1 cellular context compared by ENCODE assay signal in genomic region chr1:198113302-198113701, GRCh38.
TF ChIP-seq lines count a peak whose summit lies in the region.

No MANE protein-coding gene starts in this region.

TF ChIP-seq in H1, 55 proteins besides CTCF, POLR2A, EP300 and RAD21:
- TF ChIP-seq SAP30 (IDR thresholded peaks at IDR 0.05; ENCODE audit: insufficient read depth, insufficient replicate concordance, low read length) (no peak), KDM4A (IDR thresholded peaks at IDR 0.05; ENCODE audit: low read depth, low read length, severe bottlenecking) (no peak), KDM5A (IDR thresholded peaks at IDR 0.05; ENCODE audit: low read length) (no peak), RXRA (IDR thresholded peaks at IDR 0.05; ENCODE audit: insufficient read depth, low read depth, low read length) (no peak), POU5F1 (IDR thresholded peaks at IDR 0.05; ENCODE audit: low read depth, low read length) (no peak), FOSL1 (IDR thresholded peaks at IDR 0.05; ENCODE audit: insufficient read depth, low read depth, low read length) (no peak), TAF1 (IDR thresholded peaks at IDR 0.05; ENCODE audit: low read depth, low read length) (no peak), CEBPB (IDR thresholded peaks at IDR 0.05; ENCODE audit: low read depth, low read length) (no peak), ATF2 (IDR thresholded peaks at IDR 0.05; ENCODE audit: low read length) (no peak), ATF3 (IDR thresholded peaks at IDR 0.05; ENCODE audit: insufficient read depth, low read depth, low read length) (no peak), CREB1 (IDR thresholded peaks at IDR 0.05) (no peak), CTBP2 (IDR thresholded peaks at IDR 0.05; ENCODE audit: borderline replicate concordance, insufficient read depth, insufficient read length, low read length) (no peak), E2F6 (IDR thresholded peaks at IDR 0.05) (no peak)
